Comparison of ENCODE assay signal across 18 cellular contexts in the genomic region with DNA sequence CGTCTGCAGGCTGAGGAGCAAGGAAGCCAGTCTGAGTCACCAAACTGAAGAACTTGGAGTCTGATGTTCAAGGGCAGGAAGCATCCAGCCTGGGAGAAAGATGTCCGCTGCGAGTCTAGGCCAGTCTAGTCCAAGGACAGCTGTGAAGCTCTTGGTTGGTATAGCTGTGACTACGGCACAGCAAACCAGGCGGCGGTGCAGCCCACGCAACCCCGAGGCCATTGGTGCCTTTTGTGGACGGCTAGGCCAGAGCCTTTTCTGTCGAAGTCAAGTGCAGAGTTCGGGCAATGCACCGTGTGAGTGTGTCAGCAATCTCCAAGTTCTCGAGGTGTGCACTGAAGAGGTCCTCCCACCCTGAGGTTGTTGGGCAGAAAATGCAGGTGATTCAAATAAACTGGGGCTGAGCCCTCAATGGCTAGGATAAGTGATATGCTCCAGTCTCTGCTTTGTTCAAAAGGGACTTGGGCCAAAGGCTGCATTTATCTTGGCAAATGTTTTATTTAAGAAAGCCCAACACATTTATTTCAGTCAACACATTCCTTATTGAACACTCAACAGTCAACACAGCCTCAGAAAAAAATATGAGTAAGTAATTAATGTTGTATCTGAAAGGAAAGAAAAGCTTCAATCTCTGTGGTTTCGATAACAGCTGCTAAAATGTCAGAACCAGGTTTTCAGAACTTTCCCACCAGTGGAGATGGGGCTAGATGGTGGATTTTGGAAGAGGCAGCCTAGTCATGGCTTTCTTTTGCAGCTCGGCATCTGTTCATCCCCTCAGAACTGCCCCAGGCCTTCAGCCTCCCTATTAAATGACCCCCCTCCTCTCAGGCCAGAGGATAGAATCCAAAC.
DNase-seq lines count a peak whose midpoint lies in the region; ATAC-seq, FAIRE-seq and TF ChIP-seq lines count a peak whose summit lies in the region.
"Had no signal": no experiment of that assay in that cellular context is flagged by ENCODE, and none has a peak within 500 bp of the region (broad histone marks: within the 10 kb centered on the region; RNA-seq: fewer than 3 reads in every experiment).

No MANE protein-coding gene starts in this region.

- no peak for TF ChIP-seq RAD21 in H1 (IDR thresholded peaks at IDR 0.05 in 1 of 2, conservative IDR thresholded peaks at IDR 0.05 in 1 of 2; ENCODE audit: low read depth in 2 of 2, low read length in 2 of 2)

- POLR2A ChIA-PET in H1 (lab: Charles Lee; ENCODE audit: partially characterized antibody): no interaction called here

- no peaks in the 10 kb centered on the region for H3K79me1 ChIP-seq in H1 (ENCODE audit: low read depth, low read length)

- CTCF ChIA-PET in H1 (lab: Charles Lee; ENCODE audit: partially characterized antibody): interaction anchor here (0.7 to 2.8 kb wide), 4 partner anchors 9 to 285 kb away, joined by 3 to 13 read pairs (median 4); no protein-coding TSS in a partner anchor

- WGBS in H1 (ENCODE audit: extremely low coverage in 1 of 2, insufficient coverage in 1 of 2, insufficient read length in 1 of 2, insufficient replicate concordance in 2 of 2, low coverage in 1 of 2, low lambda C conversion rate in 2 of 2, missing lambda C conversion rate in 1 of 2), 2 experiments: 92% methylated on average over 15 of the region's 15 CpGs; no CpG with 5 or more reads in 1 of the 2 experiments

- H3K23ac ChIP-seq in H1 (ENCODE audit: insufficient read length): no peak overlapping the region

- TF ChIP-seq EP300 in H1 (IDR thresholded peaks at IDR 0.05; ENCODE audit: borderline replicate concordance in 1 of 2, low read depth in 2 of 2, low read length in 2 of 2): no peak

- no peak overlapping the region for H3K9ac ChIP-seq in H1 (replicated peaks in 1 of 4; ENCODE audit: extremely low read depth in 1 of 4, low read depth in 3 of 4, low read length in 3 of 4)

- no peaks in the 10 kb centered on the region for H3K79me2 ChIP-seq in H1 (ENCODE audit: control insufficient read depth in 1 of 2, insufficient read depth in 2 of 2, low read length in 2 of 2)
- no peaks in the 10 kb centered on the region for H3K79me2 ChIP-seq in osteoblast (ENCODE audit: insufficient read depth, low read length)

- H3K4me2 ChIP-seq in H1 (ENCODE audit: insufficient read depth in 1 of 2, low read depth in 2 of 2, low read length in 2 of 2): no peak overlapping the region
- H3K4me2 ChIP-seq in osteoblast (ENCODE audit: insufficient read depth, low read length): peak overlapping the region; percentile 46

- no peak for FAIRE-seq in H1 (lab: Jason Lieb, UNC)
- FAIRE-seq: frontal cortex had no signal

- no peak for TF ChIP-seq POLR2A in H1 (IDR thresholded peaks at IDR 0.05; ENCODE audit: control extremely low read depth in 1 of 2, low read depth in 2 of 2, low read length in 2 of 2)

- H2BK20ac ChIP-seq in H1 (ENCODE audit: low read length): no peak overlapping the region

- no peaks in the 10 kb centered on the region for H4K20me1 ChIP-seq in H1 (replicated peaks in 1 of 2; ENCODE audit: control insufficient read depth in 1 of 2, insufficient read depth in 2 of 2, low read length in 2 of 2)
- no peaks in the 10 kb centered on the region for H4K20me1 ChIP-seq in osteoblast (ENCODE audit: insufficient read depth, low read length)

- no peak overlapping the region for H2AFZ ChIP-seq in H1 (ENCODE audit: low read length)
- H2AFZ ChIP-seq in osteoblast (ENCODE audit: low read length): no peak overlapping the region

- no peak overlapping the region for H3K4me3 ChIP-seq in H1 (ENCODE audit: extremely low read depth in 1 of 4, insufficient read depth in 2 of 4, low read depth in 3 of 4, low read length in 4 of 4)
- H3K4me3 ChIP-seq in osteoblast (ENCODE audit: insufficient read depth, low read length): no peak overlapping the region
- H3K4me3 ChIP-seq: Peyer's patch had no signal

- no peak overlapping the region for H2BK15ac ChIP-seq in H1 (ENCODE audit: low read length)

- H4K5ac ChIP-seq in H1 (ENCODE audit: insufficient read length, low read depth, low read length): no peak overlapping the region

- no peak overlapping the region for H4K91ac ChIP-seq in H1 (replicated peaks; ENCODE audit: insufficient read length, low read length)

- H3K23me2 ChIP-seq in H1 (ENCODE audit: low read depth, low read length): no peaks in the 10 kb centered on the region

- H2AK5ac ChIP-seq in H1 (ENCODE audit: low read depth, low read length): no peak overlapping the region

- no peak for ATAC-seq in GM18511 (IDR thresholded peaks at IDR 0.05; ENCODE audit: unreplicated experiment)
- ATAC-seq: activated CD8-positive, alpha-beta memory T cell treated with anti-CD3 and anti-CD28 coated beads, Interleukin-2, amount 10 ng/mL, durations not matched to agents 7 days and 5 days; stimulated activated naive B cell treated with anti-CD40 and anti-IgM and Interleukin-4, amounts not matched to agents 10 μg/mL and 1 μg/mL and 100 μg/mL, for 72 hours had no signal

- H3K27ac ChIP-seq in H1 (ENCODE audit: low read depth, low read length) (no peak overlapping the region), osteoblast (ENCODE audit: low read depth, low read length) (no peak overlapping the region)
- H3K27ac ChIP-seq: brain microvascular endothelial cell, C4-2B, Peyer's patch had no signal

- H3K4me1 ChIP-seq in H1 (replicated peaks in 1 of 4; ENCODE audit: control insufficient read depth in 3 of 4, insufficient read depth in 4 of 4, low read length in 3 of 4) (peaks cover 4 to 10% (median 6%) of the 10 kb centered on the region in 4 experiments; a peak in 6 of 7 replicates), osteoblast (ENCODE audit: insufficient read depth, low read length) (peaks cover 7% of the 10 kb centered on the region)
- H3K4me1 ChIP-seq: Peyer's patch had no signal

- no peak overlapping the region for H4K8ac ChIP-seq in H1 (ENCODE audit: extremely low read depth, insufficient read depth, low read length)

- DNase-seq in COR-L47 (lab: John Stamatoyannopoulos, UW): peak; percentile 8
- DNase-seq in M059J (ENCODE audit: low read depth): peak; percentile 50
- no peak for DNase-seq in H1 (ENCODE audit: low read depth in 1 of 2, low spot score in 2 of 2)
- peak; percentile 94 for DNase-seq in osteoblast (ENCODE audit: insufficient read length, low spot score, missing footprints)
- no peak for DNase-seq in stimulated activated CD4-positive, alpha-beta T cell treated with anti-CD3 and anti-CD28 coated beads, Interleukin-2, amount 100 ng/mL, for 48 hours
- DNase-seq in Kasumi-1 (lab: John Stamatoyannopoulos, UW): no peak
- DNase-seq in LoVo (ENCODE audit: low spot score): no peak
- DNase-seq: activated CD8-positive, alpha-beta memory T cell treated with anti-CD3 and anti-CD28 coated beads, Interleukin-2, amount 10 ng/mL, durations not matched to agents 7 days and 5 days; activated naive CD4-positive, alpha-beta T cell; brain microvascular endothelial cell; DMS79; NCI-H1436 treated with DMSO at 0.1 percent for 48 hours; NCI-H510A treated with DMSO at 0.1 percent for 48 hours; Peyer's patch; stimulated activated naive B cell treated with anti-CD40 and anti-IgM and Interleukin-4, amounts not matched to agents 10 μg/mL and 1 μg/mL and 100 μg/mL, for 72 hours had no signal

- no peak overlapping the region for H3K56ac ChIP-seq in H1 (replicated peaks; ENCODE audit: insufficient read length, low read depth, low read length)

- no peak overlapping the region for H3K14ac ChIP-seq in H1 (ENCODE audit: insufficient read length)

- 0 out of 2 replicates have a peak overlapping the region, but pooled peaks have one; percentile 23 for H2BK12ac ChIP-seq in H1 (ENCODE audit: low read depth, low read length)

- H2BK5ac ChIP-seq in H1 (ENCODE audit: low read depth, low read length): no peak overlapping the region

- H3K27me3 ChIP-seq in H1 (replicated peaks in 1 of 4; ENCODE audit: control insufficient read depth in 3 of 4, extremely low read depth in 1 of 4, insufficient read depth in 3 of 4, low read length in 3 of 4) (no peaks in the 10 kb centered on the region), osteoblast (ENCODE audit: insufficient read depth, low read length) (no peaks in the 10 kb centered on the region)
- H3K27me3 ChIP-seq: brain microvascular endothelial cell, Peyer's patch had no signal

- no peak overlapping the region for H2BK120ac ChIP-seq in H1 (replicated peaks; ENCODE audit: low read depth, low read length)

- no peaks in the 10 kb centered on the region for H3K36me3 ChIP-seq in H1 (ENCODE audit: control insufficient read depth in 2 of 4, insufficient read depth in 4 of 4, low read length in 3 of 4)
- H3K36me3 ChIP-seq in osteoblast (ENCODE audit: insufficient read depth, low read length): no peaks in the 10 kb centered on the region
- H3K36me3 ChIP-seq: brain microvascular endothelial cell, Peyer's patch had no signal

- no peak for TF ChIP-seq CTCF in H1 (IDR thresholded peaks at IDR 0.05; ENCODE audit: control extremely low read depth in 1 of 3, insufficient read depth in 1 of 3, low read depth in 1 of 3, low read length in 3 of 3)
- no peak for TF ChIP-seq CTCF in osteoblast (IDR thresholded peaks at IDR 0.05; ENCODE audit: extremely low read depth, low read depth, low read length)

- H3K4ac ChIP-seq in H1 (replicated peaks; ENCODE audit: insufficient read length, low read depth, low read length): no peak overlapping the region

- H3K9me3 ChIP-seq in H1 (ENCODE audit: insufficient read depth in 2 of 2, low read depth in 1 of 2, low read length in 1 of 2): no peaks in the 10 kb centered on the region
- no peaks in the 10 kb centered on the region for H3K9me3 ChIP-seq in osteoblast (ENCODE audit: low read depth, low read length)
- H3K9me3 ChIP-seq: Peyer's patch had no signal

- H3K18ac ChIP-seq in H1 (ENCODE audit: extremely low read depth, low read length): no peak overlapping the region

TF ChIP-seq in H1, 55 proteins besides CTCF, POLR2A, EP300 and RAD21 (continues in another document):
- TF ChIP-seq TAF1 (IDR thresholded peaks at IDR 0.05; ENCODE audit: low read depth, low read length) (no peak), TBP (IDR thresholded peaks at IDR 0.05; ENCODE audit: low read depth, low read length) (no peak), SP1 (IDR thresholded peaks at IDR 0.05; ENCODE audit: low read depth, low read length) (no peak), SAP30 (IDR thresholded peaks at IDR 0.05; ENCODE audit: insufficient read depth, insufficient replicate concordance, low read length) (no peak), JUN (IDR thresholded peaks at IDR 0.05; ENCODE audit: low read depth, low read length) (no peak), NANOG (IDR thresholded peaks at IDR 0.05; ENCODE audit: insufficient read depth, low read depth, low read length, poor library complexity, severe bottlenecking) (no peak), RBBP5 (IDR thresholded peaks at IDR 0.05; ENCODE audit: borderline replicate concordance, low read depth, low read length) (no peak), SP4 (IDR thresholded peaks at IDR 0.05; ENCODE audit: low read length) (no peak), RFX5 (IDR thresholded peaks at IDR 0.05; ENCODE audit: borderline replicate concordance, low read depth, low read length) (no peak), ZNF274 (IDR thresholded peaks at IDR 0.05; ENCODE audit: borderline replicate concordance, extremely low read depth, low read length) (no peak), RNF2 (IDR thresholded peaks at IDR 0.05; ENCODE audit: borderline replicate concordance, low read depth, low read length, missing control alignments, poor library complexity, severe bottlenecking) (no peak)

Comparison
In these comparisons a context has a peak if more than half of its experiments do, and no peak if none do; other contexts are left out.
1. DNase-seq: peak in COR-L47 (single experiment), M059J (single experiment) and osteoblast (single experiment); none in H1 (0 of 2), stimulated activated CD4-positive, alpha-beta T cell treated with anti-CD3 and anti-CD28 coated beads, Interleukin-2, amount 100 ng/mL, for 48 hours (0 of 2), Kasumi-1 (0 of 2) and LoVo (single experiment).